22 cellular contexts compared by ENCODE assay signal in the genomic region with DNA sequence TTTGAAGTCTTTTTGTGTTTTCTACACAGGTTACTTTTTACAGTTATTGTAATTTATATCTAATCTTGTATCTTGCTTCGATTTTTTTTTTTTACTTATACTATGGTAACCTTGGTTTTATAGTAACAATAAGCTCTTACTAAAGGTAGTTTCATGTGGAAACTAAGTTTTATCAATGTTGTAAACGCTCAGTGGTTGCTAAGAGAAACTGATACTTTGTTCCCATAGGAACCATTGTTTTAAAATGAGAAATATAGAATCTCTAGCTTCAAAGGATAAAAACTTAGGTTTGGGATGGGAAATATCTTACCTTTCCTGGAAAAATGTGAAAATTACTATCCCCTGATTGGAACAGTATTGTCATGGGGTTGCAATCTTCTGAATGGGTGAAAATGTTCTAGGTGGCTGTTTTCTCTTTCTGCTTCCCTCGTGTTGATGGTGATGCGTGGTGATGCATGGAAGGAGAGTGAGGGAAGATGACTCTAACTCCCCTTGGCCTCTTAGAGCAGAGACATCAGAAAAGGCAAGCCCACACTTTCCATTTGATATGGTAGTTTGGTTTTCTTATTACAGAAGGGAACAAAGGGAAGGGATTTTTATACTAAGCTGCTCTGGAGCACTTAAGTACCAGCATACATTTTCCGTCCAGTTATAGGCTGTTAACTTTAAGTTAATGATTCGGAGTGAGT. TPM values are rescaled to one million over a fixed set of nuclear protein-coding genes. Genes with fewer than 3 reads are reported as not detected.
DNase-seq lines count a peak whose midpoint lies in the region; FAIRE-seq and TF ChIP-seq lines count a peak whose summit lies in the region.
"Had no signal": no experiment of that assay in that cellular context is flagged by ENCODE, and none has a peak within 500 bp of the region (broad histone marks: within the 10 kb centered on the region; RNA-seq: fewer than 3 reads in every experiment).

No MANE protein-coding gene starts in this region.

- no peak overlapping the region for H3K27ac ChIP-seq in small intestine (ENCODE audit: low read depth in 1 of 2, low read length in 1 of 2)
- H3K27ac ChIP-seq: esophagus muscularis mucosa, GM23248, parathyroid adenoma, right atrium auricular region had no signal

- FAIRE-seq in GM19239 (lab: Jason Lieb, UNC) (no peak), D721Med (lab: Jason Lieb, UNC) (no peak), small intestine (lab: Jason Lieb, UNC) (no peak)

- WGBS in small intestine, 3 donors: 42 to 71% (median 51%) methylated on average over 6 of the region's 6 CpGs

- H3K4me1 ChIP-seq in small intestine (ENCODE audit: control insufficient read depth in 2 of 2, insufficient read depth in 1 of 2, low read depth in 1 of 2, low read length in 1 of 2): no peaks in the 10 kb centered on the region
- H3K4me1 ChIP-seq: esophagus muscularis mucosa, parathyroid adenoma, right atrium auricular region had no signal

- no peak for TF ChIP-seq CTCF in D721Med (IDR thresholded peaks at IDR 0.05; ENCODE audit: insufficient read depth, missing control alignments)

- peak; percentile 22 to 36 for DNase-seq in activated CD4-positive, alpha-beta T cell treated with anti-CD3 and anti-CD28 coated beads, Interleukin-2, amount 50 U/mL, for 48 hours
- DNase-seq in activated CD4-positive, alpha-beta T cell treated with anti-CD3 and anti-CD28 coated beads, Interleukin-2, amount 50 U/mL, for 1 hour: no peak
- peak; percentile 7 for DNase-seq in stimulated activated naive CD4-positive, alpha-beta T cell treated with Interleukin-2 at 50 U/mL for 16 hours (lab: John Stamatoyannopoulos, UW)
- DNase-seq in stimulated activated naive CD4-positive, alpha-beta T cell (lab: John Stamatoyannopoulos, UW): no peak
- DNase-seq in left kidney (ENCODE audit: low read depth, low spot score) (peak; percentile 33), GM19239 (ENCODE audit: insufficient read length, low spot score) (no peak), D721Med (ENCODE audit: insufficient read length, low spot score) (no peak), small intestine (no peak)
- DNase-seq: activated CD4-positive, alpha-beta T cell treated with anti-CD3 and anti-CD28 coated beads, Interleukin-2, amount 10 ng/mL, durations not matched to agents 7 days and 5 days; DMS153; foreskin melanocyte; GM23248; mammary epithelial cell; NCI-H1105; NCI-H1930; NCI-H226; NCI-H69; T-cell; trophoblast cell had no signal

- H3K4me3 ChIP-seq in small intestine (ENCODE audit: low read depth in 1 of 2, low read length in 2 of 2): no peak overlapping the region
- H3K4me3 ChIP-seq: esophagus muscularis mucosa, GM23248, right atrium auricular region had no signal

- no peaks in the 10 kb centered on the region for H3K36me3 ChIP-seq in small intestine (ENCODE audit: control insufficient read depth in 2 of 2, insufficient read depth in 2 of 2, low read length in 2 of 2)
- H3K36me3 ChIP-seq: esophagus muscularis mucosa, right atrium auricular region had no signal

- no peaks in the 10 kb centered on the region for H3K27me3 ChIP-seq in small intestine (ENCODE audit: control insufficient read depth in 2 of 2, insufficient read depth in 2 of 2, low read length in 2 of 2)
- H3K27me3 ChIP-seq: esophagus muscularis mucosa, right atrium auricular region had no signal

- H3K9me3 ChIP-seq in small intestine (ENCODE audit: control insufficient read depth, low read depth): no peaks in the 10 kb centered on the region
- H3K9me3 ChIP-seq: esophagus muscularis mucosa, right atrium auricular region had no signal

RNA-seq across cellular contexts. Expression of gene BACH2, which starts 23.5 kb away (rescaled TPM):
- under 1 TPM in 2 of 3 donors, not detected in 1; under 0.01 to 0.67 TPM for polyA plus RNA-seq in small intestine
- polyA plus RNA-seq: GM23248 had no signal

Comparison
In these comparisons a context has a peak if more than half of its experiments do, and no peak if none do; other contexts are left out.
1. DNase-seq: peak in activated CD4-positive, alpha-beta T cell treated with anti-CD3 and anti-CD28 coated beads, Interleukin-2, amount 50 U/mL, for 48 hours (2 of 2), stimulated activated naive CD4-positive, alpha-beta T cell treated with Interleukin-2 at 50 U/mL for 16 hours (single experiment) and left kidney (single experiment); none in activated CD4-positive, alpha-beta T cell treated with anti-CD3 and anti-CD28 coated beads, Interleukin-2, amount 50 U/mL, for 1 hour (single experiment), stimulated activated naive CD4-positive, alpha-beta T cell (0 of 6), GM19239 (single experiment), D721Med (single experiment) and small intestine (single experiment).